In the genomic region with DNA sequence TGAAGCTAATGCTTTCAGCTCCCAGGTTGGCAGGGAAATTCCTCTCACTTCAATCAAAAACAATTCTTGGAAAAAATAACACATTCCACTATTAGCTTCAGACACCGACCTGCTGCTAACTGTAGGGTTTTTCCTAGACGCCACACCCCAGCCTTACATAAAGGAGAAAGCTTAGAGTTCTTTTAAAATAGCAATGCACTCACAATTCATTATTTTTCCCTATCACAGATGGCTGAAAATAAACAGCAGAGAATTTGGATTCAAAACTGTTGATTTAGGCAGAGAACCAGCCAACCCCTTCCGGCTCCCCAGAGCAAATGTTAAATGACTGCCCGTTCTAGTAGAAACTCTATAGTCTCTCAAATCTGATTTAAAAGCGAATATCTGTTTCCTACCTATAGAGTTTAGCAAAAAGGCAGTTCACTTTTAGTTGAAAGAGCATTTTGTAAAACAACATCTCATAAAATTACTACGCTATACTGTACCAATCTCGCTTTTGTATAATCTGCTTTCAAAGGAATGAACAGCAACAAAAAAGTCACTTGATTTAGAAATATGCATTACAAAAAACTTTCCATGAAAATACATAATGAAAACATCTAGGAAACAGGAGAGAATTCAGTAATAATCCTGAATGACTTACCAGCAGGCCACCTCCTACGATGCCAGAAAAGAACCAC, we compare ENCODE assay signal across 10 cellular contexts. TPM values are rescaled to one million over a fixed set of nuclear protein-coding genes. Genes with fewer than 3 reads are reported as not detected.
DNase-seq lines count a peak whose midpoint lies in the region; ATAC-seq and TF ChIP-seq lines count a peak whose summit lies in the region.
"Had no signal": no experiment of that assay in that cellular context is flagged by ENCODE, and none has a peak within 500 bp of the region (broad histone marks: within the 10 kb centered on the region; RNA-seq: fewer than 3 reads in every experiment).

No MANE protein-coding gene starts in this region.

- no peak for TF ChIP-seq CTCF in VCaP (conservative IDR thresholded peaks at IDR 0.05)
- no peak for TF ChIP-seq CTCF in psoas muscle (IDR thresholded peaks at IDR 0.05)
- no peak for TF ChIP-seq CTCF in endodermal cell (conservative IDR thresholded peaks at IDR 0.05)

- ATAC-seq in psoas muscle (no peak), HG02571 (IDR thresholded peaks at IDR 0.05; ENCODE audit: unreplicated experiment) (no peak), HG03280 (IDR thresholded peaks at IDR 0.05; ENCODE audit: unreplicated experiment) (no peak)

- WGBS in psoas muscle, 3 donors = 43 to 58% (median 47%) methylated on average over 8 of the region's 8 CpGs
- 88 to 92% methylated on average over 4 to 8 of the region's 8 CpGs for WGBS in endodermal cell (ENCODE audit: insufficient coverage in 1 of 2, insufficient read length in 1 of 2), 2 experiments

- peaks cover 4% of the 10 kb centered on the region for H3K4me1 Mint-ChIP-seq in endodermal cell

- no peaks in the 10 kb centered on the region for H3K36me3 Mint-ChIP-seq in endodermal cell (ENCODE audit: low read depth)

- H3K27me3 Mint-ChIP-seq in endodermal cell (ENCODE audit: insufficient read depth) = peaks cover 24% of the 10 kb centered on the region

- no peak overlapping the region for H3K27ac Mint-ChIP-seq in endodermal cell

- intact Hi-C loops in psoas muscle (cut with DNase I) = no loop called here

- no peak overlapping the region for H3K4me3 Mint-ChIP-seq in endodermal cell

- H3K9me3 ChIP-seq in psoas muscle (no peaks in the 10 kb centered on the region), endodermal cell (ENCODE audit: control insufficient read depth, low read length) (peaks cover 14% of the 10 kb centered on the region)

- H3K9ac ChIP-seq in endodermal cell (ENCODE audit: extremely low read depth, low read length, poor library complexity, severe bottlenecking) = no peak overlapping the region

- DNase-seq in DMS 273 treated with DMSO at 0.1 percent for 48 hours (lab: John Stamatoyannopoulos, UW) (peak; percentile 21), glomerular visceral epithelial cell (ENCODE audit: extremely low spot score) (peak; percentile 29), psoas muscle (no peak), endodermal cell (no peak), T-helper 9 cell (no peak)
- DNase-seq: activated naive CD4-positive, alpha-beta T cell; stimulated activated naive CD4-positive, alpha-beta T cell had no signal

- H3K4me3 ChIP-seq in psoas muscle (peak overlapping the region; percentile 63), endodermal cell (ENCODE audit: low read length) (no peak overlapping the region)

- H3K4me1 ChIP-seq in psoas muscle (peaks cover 6% of the 10 kb centered on the region), endodermal cell (ENCODE audit: control insufficient read depth, insufficient read depth, low read length) (peaks cover 9% of the 10 kb centered on the region)

- H3K36me3 ChIP-seq in psoas muscle (ENCODE audit: insufficient read depth in 1 of 2, low read depth in 1 of 2) = peaks cover 0 to 3% of the 10 kb centered on the region in 2 donors
- H3K36me3 ChIP-seq in endodermal cell (ENCODE audit: control insufficient read depth, insufficient read depth, low read length) = no peaks in the 10 kb centered on the region

- peak overlapping the region; percentile 98 for H3K27ac ChIP-seq in VCaP
- peak overlapping the region; percentile 61 for H3K27ac ChIP-seq in psoas muscle
- no peak overlapping the region for H3K27ac ChIP-seq in endodermal cell (ENCODE audit: low read depth, low read length)

- peaks cover 24% of the 10 kb centered on the region for H3K9me3 Mint-ChIP-seq in endodermal cell

- H3K27me3 ChIP-seq in psoas muscle (ENCODE audit: insufficient read depth in 3 of 3, low read length in 2 of 3) (no peaks in the 10 kb centered on the region), endodermal cell (ENCODE audit: control insufficient read depth, insufficient read depth, low read length, poor library complexity, severe bottlenecking) (peaks cover 24% of the 10 kb centered on the region)

RNA-seq across cellular contexts. Expression of a gene that starts 0.6 kb away (rescaled TPM):
- total RNA-seq in psoas muscle (10 to 100 TPM; 32.9 to 61.1 (median 51.3) TPM), endodermal cell (not detected)
- 10 to 100 TPM; 30.7 to 52.8 (median 44.2) TPM for polyA plus RNA-seq in psoas muscle
- 2.0 TPM for polyA plus RNA-seq in endodermal cell (2013, experiment 1 of 2)
- 2.8 TPM for polyA plus RNA-seq in endodermal cell (2013, experiment 2 of 2)

RNA-seq across cellular contexts. Expression of a gene that starts 43.4 kb away (rescaled TPM):
- total RNA-seq in psoas muscle (1 to 10 TPM; 1.8 to 7.7 (median 4.5) TPM), endodermal cell (under 1 TPM; 0.58 to 0.62 TPM)
- polyA plus RNA-seq in psoas muscle = 1 to 10 TPM; 2.7 to 4.6 (median 3.4) TPM
- 0.64 TPM for polyA plus RNA-seq in endodermal cell (2013, experiment 1 of 2)
- 0.08 TPM for polyA plus RNA-seq in endodermal cell (2013, experiment 2 of 2)

Comparison
In these comparisons a context has a peak if more than half of its experiments do, and no peak if none do; other contexts are left out.
1. DNase-seq: peak in DMS 273 treated with DMSO at 0.1 percent for 48 hours (single experiment) and glomerular visceral epithelial cell (single experiment); none in psoas muscle (0 of 2), endodermal cell (single experiment) and T-helper 9 cell (single experiment).
2. RNA of a gene that starts 0.6 kb away (total RNA-seq): 32.9 to 61.1 TPM in psoas muscle; not detected in endodermal cell; every median in the first group is over 10 times any median in the second.